Comparison of ENCODE assay signal across 8 cellular contexts in genomic region chr4:337143-337931, GRCh38. TPM values are rescaled to one million over a fixed set of nuclear protein-coding genes. Genes with fewer than 3 reads are reported as not detected.
DNase-seq lines count a peak whose midpoint lies in the region; ATAC-seq and TF ChIP-seq lines count a peak whose summit lies in the region.

Gene ZNF141 (plus strand): TSS chr4:337814. CDS start chr4:337984, 170 bp downstream.

- H3K4me3 ChIP-seq in right lobe of liver: peak within 1 kb of the TSS; percentile 83 to 97 (median 95)

- peaks cover 0 to 14% (median 4%) of the 10 kb centered on the region in 4 donors for H3K9me3 ChIP-seq in right lobe of liver

- CTCF ChIA-PET in activated CD4-positive, alpha-beta memory T cell treated with anti-CD3 and anti-CD28 coated beads, Interleukin-2, amount 10 ng/mL, durations not matched to agents 7 days and 5 days (lab: Charles Lee): interaction anchor here (1.2 kb wide), 1 partner anchor 34 kb away, joined by 4 read pairs; no protein-coding TSS in a partner anchor

- POLR2A ChIA-PET in activated CD4-positive, alpha-beta memory T cell treated with anti-CD3 and anti-CD28 coated beads, Interleukin-2, amount 10 ng/mL, durations not matched to agents 7 days and 5 days (lab: Charles Lee): interaction anchor here (0.7 to 3.8 kb wide), 8 partner anchors 89 to 952 kb away, joined by 3 to 27 read pairs (median 12); partner anchors contain the start of genes ATP5ME, MYL5, PIGG and ZNF718

- no peaks in the 10 kb centered on the region for H3K27me3 ChIP-seq in right lobe of liver

- peak; percentile 96 for ATAC-seq in GM18909 (IDR thresholded peaks at IDR 0.05; ENCODE audit: poor library complexity, unreplicated experiment)
- peak; percentile 95 for ATAC-seq in HG03342 (IDR thresholded peaks at IDR 0.05; ENCODE audit: unreplicated experiment)
- ATAC-seq in right lobe of liver: peak; percentile 96 to 98 (median 97)

- peaks cover 65% of the 10 kb centered on the region for H3K36me3 Mint-ChIP-seq in activated CD4-positive, alpha-beta memory T cell treated with anti-CD3 and anti-CD28 coated beads, Interleukin-2, amount 10 ng/mL, durations not matched to agents 7 days and 5 days (ENCODE audit: low read depth)

- H3K27ac ChIP-seq in right lobe of liver: peak within 1 kb of the TSS; percentile 81 to 88 (median 85)

- TF ChIP-seq CTCF in AG09319 (IDR thresholded peaks at IDR 0.05; ENCODE audit: low read depth, low read length) (no peak), right lobe of liver (IDR thresholded peaks at IDR 0.05) (no peak)

- H3K4me1 Mint-ChIP-seq in activated CD4-positive, alpha-beta memory T cell treated with anti-CD3 and anti-CD28 coated beads, Interleukin-2, amount 10 ng/mL, durations not matched to agents 7 days and 5 days: peaks cover 34% of the 10 kb centered on the region

- 0% methylated on average over 10 of the region's 59 CpGs for WGBS in right lobe of liver (ENCODE audit: insufficient coverage, low coverage, low lambda C conversion rate, missing lambda C conversion rate)

- H3K27ac Mint-ChIP-seq in activated CD4-positive, alpha-beta memory T cell treated with anti-CD3 and anti-CD28 coated beads, Interleukin-2, amount 10 ng/mL, durations not matched to agents 7 days and 5 days: peak within 1 kb of the TSS; percentile 93

- H3K36me3 ChIP-seq in right lobe of liver: peaks cover 0 to 4% (median 0%) of the 10 kb centered on the region in 4 donors

- TF ChIP-seq POLR2A in right lobe of liver (IDR thresholded peaks at IDR 0.05): peak; percentile 82

- no peaks in the 10 kb centered on the region for H3K27me3 Mint-ChIP-seq in activated CD4-positive, alpha-beta memory T cell treated with anti-CD3 and anti-CD28 coated beads, Interleukin-2, amount 10 ng/mL, durations not matched to agents 7 days and 5 days

- peaks cover 42% of the 10 kb centered on the region for H3K9me3 Mint-ChIP-seq in activated CD4-positive, alpha-beta memory T cell treated with anti-CD3 and anti-CD28 coated beads, Interleukin-2, amount 10 ng/mL, durations not matched to agents 7 days and 5 days

- H3K4me3 Mint-ChIP-seq in activated CD4-positive, alpha-beta memory T cell treated with anti-CD3 and anti-CD28 coated beads, Interleukin-2, amount 10 ng/mL, durations not matched to agents 7 days and 5 days: peak within 1 kb of the TSS; percentile 98

- DNase-seq in AG09319 (ENCODE audit: extremely low read depth, low read depth) (peak; percentile 97), NCI-H524 treated with DMSO at 0.1 percent for 48 hours (lab: John Stamatoyannopoulos, UW) (peak; percentile 85), dermis microvascular lymphatic vessel endothelial cell (ENCODE audit: low read depth in 2 of 2) (peak; percentile 97 to 99), right lobe of liver (peak; percentile 95 to 97 (median 97))
- DNase-seq in activated CD4-positive, alpha-beta memory T cell treated with anti-CD3 and anti-CD28 coated beads, Interleukin-2, amount 10 ng/mL, durations not matched to agents 7 days and 5 days: peak; percentile 94
- DNase-seq in stimulated activated CD4-positive, alpha-beta T cell treated with anti-CD3 and anti-CD28 coated beads, Interleukin-4, amount 100 ng/mL, for 24 hours: peak; percentile 94

- intact Hi-C loops in right lobe of liver (cut with DNase I): no loop called here

- peaks cover 0 to 7% (median 0%) of the 10 kb centered on the region in 4 donors for H3K4me1 ChIP-seq in right lobe of liver

RNA-seq across cellular contexts. Expression of gene ZNF141, which starts in this region (rescaled TPM):
- total RNA-seq in activated CD4-positive, alpha-beta memory T cell treated with anti-CD3 and anti-CD28 coated beads, Interleukin-2, amount 10 ng/mL, durations not matched to agents 7 days and 5 days: 10 to 100 TPM; 22.1 to 23.8 TPM
- total RNA-seq in dermis microvascular lymphatic vessel endothelial cell (7.7 and 8.2 TPM in 2 replicates), right lobe of liver (1 to 10 TPM; 6.7 to 8.9 (median 7.6) TPM)

Comparison
In these comparisons a context has a peak if more than half of its experiments do, and no peak if none do; other contexts are left out.
1. Peak in every context shown above with its lines: DNase-seq, ATAC-seq, H3K4me3 ChIP-seq and H3K27ac ChIP-seq.